1 cellular context compared by ENCODE assay signal in the genomic region with DNA sequence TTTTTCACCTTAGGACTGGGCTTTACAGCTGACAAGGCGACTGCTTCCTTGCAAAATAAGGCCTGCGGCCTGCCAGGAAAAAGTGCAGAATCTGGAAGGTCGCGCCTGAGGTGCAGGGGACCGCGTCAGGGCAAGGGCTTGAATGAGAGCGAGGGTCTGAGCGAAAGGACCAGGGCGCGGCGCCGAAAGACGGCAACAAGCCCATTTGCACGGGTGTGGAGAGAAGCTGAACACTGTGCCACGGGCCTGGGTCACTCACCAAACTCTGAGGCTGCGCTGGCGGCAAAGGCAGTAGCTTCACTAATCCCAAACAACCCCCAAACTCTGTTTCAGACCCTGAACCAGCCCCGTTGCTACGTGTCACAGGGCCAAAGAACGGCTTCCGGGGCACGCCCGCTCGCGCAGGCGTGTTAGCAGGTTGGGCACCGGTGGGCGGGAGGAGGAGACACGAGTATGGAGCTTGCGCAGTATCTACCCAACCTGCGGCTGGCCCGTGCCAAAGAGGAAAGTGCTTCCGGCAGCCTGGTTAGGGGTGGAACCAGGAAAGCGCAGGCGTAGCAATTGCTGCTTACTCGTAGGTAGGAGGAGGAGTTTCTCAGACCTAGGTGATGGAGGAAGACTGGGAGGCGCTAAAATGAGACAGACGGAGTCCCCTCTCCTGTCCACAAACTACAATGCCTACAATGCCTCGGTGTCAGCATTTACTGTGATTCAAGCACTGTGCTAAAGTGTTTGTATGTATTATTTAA.
TF ChIP-seq lines count a peak whose summit lies in the region.

Gene KCTD16 (plus strand): TSS at position 598 of the 749 bp plus-strand sequence.
Gene YIPF5 (minus strand): TSS at position 384 of the 749 bp plus-strand sequence. CDS start 704 bp downstream, outside the sequence.

TF ChIP-seq in K562, 482 proteins besides CTCF, POLR2A, EP300 and RAD21 (continued from another document and continues in another):
- TF ChIP-seq ATF3 (IDR thresholded peaks at IDR 0.05) = no peak
- 0 out of 2 replicates have a peak, but pooled peaks have one; percentile 58 for TF ChIP-seq ATF3 (CRISPR knock-in tag; conservative IDR thresholded peaks at IDR 0.05)
- no peak for TF ChIP-seq TEAD2 (tag; IDR thresholded peaks at IDR 0.05)
- TF ChIP-seq NFIC (IDR thresholded peaks at IDR 0.05) = 0 out of 2 replicates have a peak, but pooled peaks have one; percentile 22
- TF ChIP-seq U2AF1 (optimal IDR thresholded peaks at IDR 0.05; ENCODE audit: low read depth, low read length) = no peak
- peak; percentile 53 for TF ChIP-seq TBP (optimal IDR thresholded peaks at IDR 0.05; ENCODE audit: low read depth, low read length)
- TF ChIP-seq NR2C1 (IDR thresholded peaks at IDR 0.05) = peak; percentile 99
- TF ChIP-seq NR2C1 (tag; IDR thresholded peaks at IDR 0.05) = peak; percentile 98
- TF ChIP-seq, protein P1, sequence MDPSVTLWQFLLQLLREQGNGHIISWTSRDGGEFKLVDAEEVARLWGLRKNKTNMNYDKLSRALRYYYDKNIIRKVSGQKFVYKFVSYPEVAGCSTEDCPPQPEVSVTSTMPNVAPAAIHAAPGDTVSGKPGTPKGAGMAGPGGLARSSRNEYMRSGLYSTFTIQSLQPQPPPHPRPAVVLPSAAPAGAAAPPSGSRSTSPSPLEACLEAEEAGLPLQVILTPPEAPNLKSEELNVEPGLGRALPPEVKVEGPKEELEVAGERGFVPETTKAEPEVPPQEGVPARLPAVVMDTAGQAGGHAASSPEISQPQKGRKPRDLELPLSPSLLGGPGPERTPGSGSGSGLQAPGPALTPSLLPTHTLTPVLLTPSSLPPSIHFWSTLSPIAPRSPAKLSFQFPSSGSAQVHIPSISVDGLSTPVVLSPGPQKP (CRISPR knock-in tag; IDR thresholded peaks at IDR 0.05) = no peak
- TF ChIP-seq, protein P2, sequence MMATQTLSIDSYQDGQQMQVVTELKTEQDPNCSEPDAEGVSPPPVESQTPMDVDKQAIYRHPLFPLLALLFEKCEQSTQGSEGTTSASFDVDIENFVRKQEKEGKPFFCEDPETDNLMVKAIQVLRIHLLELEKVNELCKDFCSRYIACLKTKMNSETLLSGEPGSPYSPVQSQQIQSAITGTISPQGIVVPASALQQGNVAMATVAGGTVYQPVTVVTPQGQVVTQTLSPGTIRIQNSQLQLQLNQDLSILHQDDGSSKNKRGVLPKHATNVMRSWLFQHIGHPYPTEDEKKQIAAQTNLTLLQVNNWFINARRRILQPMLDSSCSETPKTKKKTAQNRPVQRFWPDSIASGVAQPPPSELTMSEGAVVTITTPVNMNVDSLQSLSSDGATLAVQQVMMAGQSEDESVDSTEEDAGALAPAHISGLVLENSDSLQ (IDR thresholded peaks at IDR 0.05) = peak; percentile 39; the same call in 1 of the 2 replicates
- TF ChIP-seq FOXM1 (IDR thresholded peaks at IDR 0.05; ENCODE audit: low read depth) = no peak
- TF ChIP-seq FOXM1 (CRISPR knock-in tag; IDR thresholded peaks at IDR 0.05; ENCODE audit: low read depth) = 0 out of 2 replicates have a peak, but pooled peaks have one; percentile 59
- TF ChIP-seq CREB3 (tag; conservative IDR thresholded peaks at IDR 0.05; ENCODE audit: low read depth) = no peak
- peak; percentile 28; the same call in 1 of the 2 replicates for TF ChIP-seq LCOR (CRISPR knock-in tag; IDR thresholded peaks at IDR 0.05)
- TF ChIP-seq SIN3A (IDR thresholded peaks at IDR 0.05; ENCODE audit: borderline replicate concordance in 2 of 2, control insufficient read depth in 1 of 2, low read depth in 2 of 2, low read length in 2 of 2) = peak; percentile 45 to 76; a peak in 2 of 4 replicates
- TF ChIP-seq C11orf30 (IDR thresholded peaks at IDR 0.05; ENCODE audit: low read depth) = peak; percentile 75
- TF ChIP-seq RBM15 (IDR thresholded peaks at IDR 0.05; ENCODE audit: insufficient read depth, low read length) = no peak
- TF ChIP-seq FOXA3 (CRISPR knock-in tag; conservative IDR thresholded peaks at IDR 0.05 in 1 of 2, IDR thresholded peaks at IDR 0.05 in 1 of 2) = no peak
- TF ChIP-seq ATF1 (CRISPR knock-in tag; IDR thresholded peaks at IDR 0.05) = no peak
- TF ChIP-seq ATF1 (tag; IDR thresholded peaks at IDR 0.05) = peak; percentile 94
- peak in 1 of 3 experiments; percentile 31 for TF ChIP-seq YY1 (IDR thresholded peaks at IDR 0.05; ENCODE audit: borderline replicate concordance in 1 of 3, control insufficient read depth in 1 of 3, extremely low read depth in 1 of 3, insufficient read depth in 3 of 3, insufficient read length in 1 of 3, insufficient replicate concordance in 2 of 3, low read depth in 1 of 3, low read length in 2 of 3)
- peak; percentile 98 for TF ChIP-seq BHLHE40 (IDR thresholded peaks at IDR 0.05; ENCODE audit: low read length)
- TF ChIP-seq, protein P3, sequence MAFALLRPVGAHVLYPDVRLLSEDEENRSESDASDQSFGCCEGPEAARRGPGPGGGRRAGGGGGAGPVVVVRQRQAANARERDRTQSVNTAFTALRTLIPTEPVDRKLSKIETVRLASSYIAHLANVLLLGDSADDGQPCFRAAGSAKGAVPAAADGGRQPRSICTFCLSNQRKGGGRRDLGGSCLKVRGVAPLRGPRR (CRISPR knock-in tag; IDR thresholded peaks at IDR 0.05) = no peak
- peak in 1 of 2 experiments; percentile 96; a peak in 2 of 4 replicates for TF ChIP-seq SRF (CRISPR knock-in tag; IDR thresholded peaks at IDR 0.05)
- peak; percentile 97 for TF ChIP-seq EP400 (IDR thresholded peaks at IDR 0.05)
- TF ChIP-seq SRSF7 (optimal IDR thresholded peaks at IDR 0.05; ENCODE audit: low read depth, low read length) = no peak
- no peak for TF ChIP-seq MIER1 (IDR thresholded peaks at IDR 0.05; ENCODE audit: low read depth)
- TF ChIP-seq MTA2 (IDR thresholded peaks at IDR 0.05; ENCODE audit: low read depth) = peak; percentile 69
- peak; percentile 91 for TF ChIP-seq ZBTB40 (IDR thresholded peaks at IDR 0.05)
- TF ChIP-seq ZBTB40 (CRISPR knock-in tag; IDR thresholded peaks at IDR 0.05) = no peak
- peak; percentile 79 for TF ChIP-seq POLR2AphosphoS5 (IDR thresholded peaks at IDR 0.05; ENCODE audit: control insufficient read depth, insufficient read depth, low read depth, low read length)
- peak; percentile 32 for TF ChIP-seq ZFP36 (IDR thresholded peaks at IDR 0.05; ENCODE audit: low read depth, low read length, partially characterized antibody)
- TF ChIP-seq ELF2 (CRISPR knock-in tag; IDR thresholded peaks at IDR 0.05) = peak; percentile 62
- peak; percentile 91 for TF ChIP-seq RBFOX2 (IDR thresholded peaks at IDR 0.05; ENCODE audit: low read depth, low read length)
- TF ChIP-seq HLTF (IDR thresholded peaks at IDR 0.05) = 0 out of 2 replicates have a peak, but pooled peaks have one; percentile 49
- TF ChIP-seq ATF7 (IDR thresholded peaks at IDR 0.05) = peak; percentile 64
- TF ChIP-seq ZNF79 (CRISPR knock-in tag; IDR thresholded peaks at IDR 0.05; ENCODE audit: low read depth) = no peak
- TF ChIP-seq HDAC1 (IDR thresholded peaks at IDR 0.05) = peak in 1 of 2 experiments; percentile 89; a peak in 2 of 4 replicates
- TF ChIP-seq, protein P4, sequence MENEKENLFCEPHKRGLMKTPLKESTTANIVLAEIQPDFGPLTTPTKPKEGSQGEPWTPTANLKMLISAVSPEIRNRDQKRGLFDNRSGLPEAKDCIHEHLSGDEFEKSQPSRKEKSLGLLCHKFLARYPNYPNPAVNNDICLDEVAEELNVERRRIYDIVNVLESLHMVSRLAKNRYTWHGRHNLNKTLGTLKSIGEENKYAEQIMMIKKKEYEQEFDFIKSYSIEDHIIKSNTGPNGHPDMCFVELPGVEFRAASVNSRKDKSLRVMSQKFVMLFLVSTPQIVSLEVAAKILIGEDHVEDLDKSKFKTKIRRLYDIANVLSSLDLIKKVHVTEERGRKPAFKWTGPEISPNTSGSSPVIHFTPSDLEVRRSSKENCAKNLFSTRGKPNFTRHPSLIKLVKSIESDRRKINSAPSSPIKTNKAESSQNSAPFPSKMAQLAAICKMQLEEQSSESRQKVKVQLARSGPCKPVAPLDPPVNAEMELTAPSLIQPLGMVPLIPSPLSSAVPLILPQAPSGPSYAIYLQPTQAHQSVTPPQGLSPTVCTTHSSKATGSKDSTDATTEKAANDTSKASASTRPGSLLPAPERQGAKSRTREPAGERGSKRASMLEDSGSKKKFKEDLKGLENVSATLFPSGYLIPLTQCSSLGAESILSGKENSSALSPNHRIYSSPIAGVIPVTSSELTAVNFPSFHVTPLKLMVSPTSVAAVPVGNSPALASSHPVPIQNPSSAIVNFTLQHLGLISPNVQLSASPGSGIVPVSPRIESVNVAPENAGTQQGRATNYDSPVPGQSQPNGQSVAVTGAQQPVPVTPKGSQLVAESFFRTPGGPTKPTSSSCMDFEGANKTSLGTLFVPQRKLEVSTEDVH (IDR thresholded peaks at IDR 0.05; ENCODE audit: low read depth, partially characterized antibody) = peak; percentile 42
- no peak for TF ChIP-seq ZNF347 (CRISPR knock-in tag; IDR thresholded peaks at IDR 0.05; ENCODE audit: low read depth)
- peak; percentile 54; the same call in 1 of the 2 replicates for TF ChIP-seq VEZF1 (CRISPR knock-in tag; IDR thresholded peaks at IDR 0.05)
